Comparison of ENCODE assay signal across 23 cellular contexts in the genomic region with DNA sequence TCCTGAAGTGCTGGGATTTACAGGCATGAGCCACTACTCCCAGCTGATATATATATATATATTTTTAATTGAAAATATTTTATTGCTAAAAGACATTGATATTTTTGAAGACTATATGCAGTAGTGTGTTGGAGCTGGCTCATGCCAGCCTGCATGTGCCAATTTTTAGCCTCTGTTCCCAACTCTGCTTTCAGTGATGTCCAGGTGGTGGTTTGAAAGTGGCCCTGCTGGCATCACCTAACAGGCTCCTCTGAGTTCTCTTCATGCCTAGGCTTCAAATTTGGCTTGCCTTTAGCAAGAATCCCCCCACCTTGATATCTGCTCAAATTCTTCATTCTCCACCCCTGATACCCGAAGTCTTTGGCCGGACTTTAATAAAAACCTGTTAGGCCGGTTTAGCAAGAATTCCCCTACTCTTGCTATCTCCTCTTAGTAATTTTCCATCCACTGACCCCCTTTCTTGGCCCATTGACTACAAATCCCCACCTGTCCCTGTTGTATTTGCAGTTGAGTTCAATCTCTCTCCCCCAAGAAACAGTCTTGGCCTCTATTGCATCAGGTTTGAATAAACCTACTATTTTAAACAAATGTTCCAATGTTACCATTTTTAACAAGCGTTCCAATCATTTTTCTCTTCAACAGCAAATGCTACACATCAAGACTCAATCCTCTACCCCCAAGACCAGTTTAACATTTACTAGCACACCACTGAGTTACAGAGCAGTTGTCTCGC. TPM values are rescaled to one million over a fixed set of nuclear protein-coding genes. Genes with fewer than 3 reads are reported as not detected.
DNase-seq lines count a peak whose midpoint lies in the region; ATAC-seq, FAIRE-seq and TF ChIP-seq lines count a peak whose summit lies in the region.
"Had no signal": no experiment of that assay in that cellular context is flagged by ENCODE, and none has a peak within 500 bp of the region (broad histone marks: within the 10 kb centered on the region; RNA-seq: fewer than 3 reads in every experiment).

No MANE protein-coding gene starts in this region.

- H3K27me3 ChIP-seq in left lung, result no peaks in the 10 kb centered on the region
- no peaks in the 10 kb centered on the region for H3K27me3 ChIP-seq in upper lobe of right lung
- no peaks in the 10 kb centered on the region for H3K27me3 ChIP-seq in A673 (replicated peaks; ENCODE audit: insufficient read depth, low read depth, low read length, poor library complexity)
- H3K27me3 ChIP-seq: cardiac muscle cell had no signal

- peak; percentile 53 for ATAC-seq in left lung
- peak; percentile 22 for ATAC-seq in upper lobe of right lung
- ATAC-seq: activated CD8-positive, alpha-beta T cell treated with anti-CD3 and anti-CD28 coated beads for 36 hours; natural killer cell treated with Interleukin-12 subunit alpha and Interleukin-12 subunit beta and Interleukin-15 and Interleukin-18, amount 100 ng/mL, for 72 hours had no signal

- H3K36me3 ChIP-seq in left lung (no peaks in the 10 kb centered on the region), upper lobe of right lung (no peaks in the 10 kb centered on the region), A673 (ENCODE audit: insufficient read depth, low read length, poor library complexity, severe bottlenecking) (no peaks in the 10 kb centered on the region)
- H3K36me3 ChIP-seq: cardiac muscle cell, left ventricle myocardium inferior had no signal

- BruUV-seq in A673 (replicated peaks; lab: Mats Ljungman, UMichigan), result no TSS peak

- H3K27ac ChIP-seq in RWPE1, result no peak overlapping the region
- H3K27ac ChIP-seq in left lung, result peak overlapping the region; percentile 18 to 47
- H3K27ac ChIP-seq in upper lobe of right lung, result no peak overlapping the region
- H3K27ac ChIP-seq in A673 (ENCODE audit: low read depth, low read length, poor library complexity, severe bottlenecking), result no peak overlapping the region
- H3K27ac ChIP-seq: cardiac muscle cell, left ventricle myocardium inferior had no signal

- H3K4me3 ChIP-seq in left lung, result no peak overlapping the region
- no peak overlapping the region for H3K4me3 ChIP-seq in upper lobe of right lung
- no peak overlapping the region for H3K4me3 ChIP-seq in A673 (ENCODE audit: low read depth, low read length, poor library complexity, severe bottlenecking)
- H3K4me3 ChIP-seq: cardiac muscle cell, left ventricle myocardium inferior had no signal

- peak; percentile 86 for DNase-seq in HT-29 (ENCODE audit: low spot score)
- peak; percentile 57 for DNase-seq in RWPE1 (ENCODE audit: low spot score)
- no peak for DNase-seq in left lung
- DNase-seq in upper lobe of right lung, result no peak
- DNase-seq in D721Med (ENCODE audit: insufficient read length, low spot score), result no peak
- DNase-seq in activated gamma-delta T cell (lab: John Stamatoyannopoulos, UW), result no peak
- no peak for DNase-seq in A673 (ENCODE audit: low spot score)
- DNase-seq: activated CD4-positive, CD25-positive, alpha-beta regulatory T cell treated with anti-CD3 and anti-CD28 coated beads, Interleukin-2, amount 50 U/mL, for 72 hours; activated CD8-positive, alpha-beta T cell treated with anti-CD3 and anti-CD28 coated beads for 36 hours; activated naive CD4-positive, alpha-beta T cell; activated T-cell treated with anti-CD3 and anti-CD28 coated beads, Interleukin-2, amount 50 U/mL, for 24 hours; AML-193; DND-41; glutamatergic neuron; left ventricle myocardium inferior; NCI-H1105 treated with DMSO at 0.1 percent for 48 hours; Right ventricle myocardium superior; SW 1271 had no signal

- H3K9me3 ChIP-seq in left lung (no peaks in the 10 kb centered on the region), upper lobe of right lung (no peaks in the 10 kb centered on the region), A673 (ENCODE audit: low read depth, low read length, poor library complexity, severe bottlenecking) (no peaks in the 10 kb centered on the region)
- H3K9me3 ChIP-seq: left ventricle myocardium inferior had no signal

- no peak for FAIRE-seq in D721Med (lab: Jason Lieb, UNC)
- FAIRE-seq: GM12891, GM19239, HepG2 had no signal

- POLR2A ChIA-PET in RWPE1 (lab: Yijun Ruan, JAX; ENCODE audit: low non-redundant PET) (no interaction called here), A673 (lab: Charles Lee; ENCODE audit: low non-redundant PET) (no interaction called here)

- CTCF ChIA-PET in RWPE1 (lab: Yijun Ruan, JAX) (interaction anchor here (0.6 kb wide), 4 partner anchors 865 to 1944 kb away, joined by 3 to 6 read pairs (median 4); no protein-coding TSS in a partner anchor), A673 (lab: Charles Lee) (no interaction called here)

- no peak for TF ChIP-seq CTCF in RWPE1 (conservative IDR thresholded peaks at IDR 0.05; ENCODE audit: low read depth)
- TF ChIP-seq CTCF in left lung (IDR thresholded peaks at IDR 0.05), result no peak
- TF ChIP-seq CTCF in upper lobe of right lung (IDR thresholded peaks at IDR 0.05), result no peak
- no peak for TF ChIP-seq CTCF in D721Med (IDR thresholded peaks at IDR 0.05; ENCODE audit: insufficient read depth, missing control alignments)
- no peak for TF ChIP-seq CTCF in A673 (conservative IDR thresholded peaks at IDR 0.05; ENCODE audit: low read depth, low read length)

- intact Hi-C loops in left lung (cut with DNase I) (no loop called here), upper lobe of right lung (cut with DNase I) (no loop called here), A673 (cut with micrococcal nuclease; ENCODE audit: unreplicated experiment) (no loop called here)

- H3K4me1 ChIP-seq in left lung (no peaks in the 10 kb centered on the region), upper lobe of right lung (peaks cover 5% of the 10 kb centered on the region), A673 (ENCODE audit: insufficient read depth, low read length, poor library complexity, severe bottlenecking) (no peaks in the 10 kb centered on the region)

RNA-seq across cellular contexts. Expression of gene CTSH, which starts 23.9 kb away (rescaled TPM):
- 492 and 536 TPM in 2 replicates for total RNA-seq in HT-29 (2014; rRNA removed; shearing (Covaris generic))
- total RNA-seq in left lung (1,000 to 10,000 TPM; 1,132 to 1,298 TPM), upper lobe of right lung (1,018 TPM), A673 (2021) (2.2 and 3.6 TPM in 2 replicates)

Comparison
In these comparisons a context has a peak if more than half of its experiments do, and no peak if none do; other contexts are left out.
1. DNase-seq: peak in HT-29 (single experiment) and RWPE1 (single experiment); none in left lung (0 of 2), upper lobe of right lung (single experiment), D721Med (single experiment), activated gamma-delta T cell (single experiment) and A673 (single experiment).
2. H3K27ac ChIP-seq: peak in left lung (2 of 2); none in RWPE1 (single experiment), upper lobe of right lung (single experiment) and A673 (single experiment).
3. RNA of gene CTSH, which starts 23.9 kb away (total RNA-seq): 1,132 to 1,298 TPM in left lung, 1,018 TPM in upper lobe of right lung (single experiment) and 492 to 536 TPM in HT-29; 2.2 to 3.6 TPM in A673; every median in the first group is over 100 times any median in the second.